In genomic region chr19:34639491-34640085, GRCh38 we compare ENCODE assay signal across 8 cellular contexts. TPM values are rescaled to one million over a fixed set of nuclear protein-coding genes. Genes with fewer than 3 reads are reported as not detected.
DNase-seq lines count a peak whose midpoint lies in the region; ATAC-seq, FAIRE-seq and TF ChIP-seq lines count a peak whose summit lies in the region.

No MANE protein-coding gene starts in this region.

- DNase-seq in GM12891 (ENCODE audit: insufficient read length, low spot score) (no peak), NCI-H2196 (lab: John Stamatoyannopoulos, UW; ENCODE audit: unreplicated experiment) (peak; percentile 87), dermis blood vessel endothelial cell (peak; percentile 87), memory B cell (ENCODE audit: low spot score in 2 of 2) (peak; percentile 61 to 65)
- DNase-seq in activated CD4-positive, CD25-positive, alpha-beta regulatory T cell treated with anti-CD3 and anti-CD28 coated beads, Interleukin-2, amount 50 U/mL, for 16 hours (ENCODE audit: low read depth, low spot score): peak; percentile 59
- peak; percentile 15 to 59 for DNase-seq in stimulated activated CD8-positive, alpha-beta memory T cell treated with anti-CD3 and anti-CD28 coated beads, Interleukin-4, amount 100 ng/mL, for 1 hour (ENCODE audit: low read depth in 2 of 2, low spot score in 1 of 2)

- peak; percentile 87 for TF ChIP-seq CTCF in 22Rv1 (IDR thresholded peaks at IDR 0.05)

- peaks cover 4% of the 10 kb centered on the region for H3K9me3 Mint-ChIP-seq in memory B cell

- ATAC-seq in memory B cell (ENCODE audit: low read depth): peak; percentile 78
- no peak for ATAC-seq in HG03095 (IDR thresholded peaks at IDR 0.05; ENCODE audit: unreplicated experiment)

- no peak overlapping the region for H3K27ac ChIP-seq in 22Rv1

- H3K27me3 Mint-ChIP-seq in memory B cell: no peaks in the 10 kb centered on the region

- H3K36me3 Mint-ChIP-seq in memory B cell: peaks cover 5% of the 10 kb centered on the region

- no peak overlapping the region for H3K27ac Mint-ChIP-seq in memory B cell

- peaks cover 3% of the 10 kb centered on the region for H3K4me1 Mint-ChIP-seq in memory B cell

- no peak for TF ChIP-seq POLR2A in GM12891 (IDR thresholded peaks at IDR 0.05; ENCODE audit: low read depth, low read length)

- FAIRE-seq in GM12891 (lab: Jason Lieb, UNC): peak; percentile 72

- no peak overlapping the region for H3K4me3 Mint-ChIP-seq in memory B cell

TF ChIP-seq in GM12891, 5 proteins besides CTCF, POLR2A, EP300 and RAD21:
- TF ChIP-seq SPI1 (IDR thresholded peaks at IDR 0.05; ENCODE audit: low read depth, low read length): no peak
- TF ChIP-seq POU2F2 (IDR thresholded peaks at IDR 0.05; ENCODE audit: low read depth, low read length): no peak
- no peak for TF ChIP-seq PAX5 (IDR thresholded peaks at IDR 0.05; ENCODE audit: insufficient read depth, low read length, severe bottlenecking)
- TF ChIP-seq POLR2AphosphoS5 (IDR thresholded peaks at IDR 0.05; ENCODE audit: low read depth, low read length): no peak
- TF ChIP-seq TAF1 (IDR thresholded peaks at IDR 0.05; ENCODE audit: low read depth, low read length): no peak

RNA-seq across cellular contexts. Expression of gene SCGB2B2, which starts 37.4 kb away (rescaled TPM):
- polyA plus RNA-seq in GM12891 (2012; ENCODE audit: low read depth, missing spikeins): 0.03 TPM
- not detected in 2 replicates for total RNA-seq in dermis blood vessel endothelial cell

RNA-seq across cellular contexts. Expression of gene ZNF302, which starts 37.9 kb away (rescaled TPM):
- 12.2 TPM for polyA plus RNA-seq in GM12891 (2012; ENCODE audit: low read depth, missing spikeins)
- total RNA-seq in dermis blood vessel endothelial cell: 15.8 and 19.4 TPM in 2 replicates
